Comparison of ENCODE assay signal across 1 cellular context in genomic region chr11:134742956-134743808, GRCh38.
A peak's percentile ranks its signal among the peaks of the same experiment; 100 is the strongest.
TF ChIP-seq lines count a peak whose summit lies in the region.

No MANE protein-coding gene starts in this region.

TF ChIP-seq in IMR-90, 13 proteins besides CTCF, POLR2A, EP300 and RAD21 (continued from another document):
- TF ChIP-seq USF2 (IDR thresholded peaks at IDR 0.05; ENCODE audit: low read depth, low read length) (peak; percentile 34; the same call in 1 of the 2 replicates), MXI1 (IDR thresholded peaks at IDR 0.05; ENCODE audit: borderline replicate concordance, low read depth, low read length) (no peak), MAFK (IDR thresholded peaks at IDR 0.05; ENCODE audit: low read depth, low read length) (peak; percentile 61)
- TF ChIP-seq, protein P1, sequence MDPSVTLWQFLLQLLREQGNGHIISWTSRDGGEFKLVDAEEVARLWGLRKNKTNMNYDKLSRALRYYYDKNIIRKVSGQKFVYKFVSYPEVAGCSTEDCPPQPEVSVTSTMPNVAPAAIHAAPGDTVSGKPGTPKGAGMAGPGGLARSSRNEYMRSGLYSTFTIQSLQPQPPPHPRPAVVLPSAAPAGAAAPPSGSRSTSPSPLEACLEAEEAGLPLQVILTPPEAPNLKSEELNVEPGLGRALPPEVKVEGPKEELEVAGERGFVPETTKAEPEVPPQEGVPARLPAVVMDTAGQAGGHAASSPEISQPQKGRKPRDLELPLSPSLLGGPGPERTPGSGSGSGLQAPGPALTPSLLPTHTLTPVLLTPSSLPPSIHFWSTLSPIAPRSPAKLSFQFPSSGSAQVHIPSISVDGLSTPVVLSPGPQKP (IDR thresholded peaks at IDR 0.05; ENCODE audit: borderline replicate concordance, low read depth, low read length): no peak
TF ChIP-seq in IMR-90: peak in this region for 2.
